ENCODE assay signal across 16 cellular contexts in the genomic region with DNA sequence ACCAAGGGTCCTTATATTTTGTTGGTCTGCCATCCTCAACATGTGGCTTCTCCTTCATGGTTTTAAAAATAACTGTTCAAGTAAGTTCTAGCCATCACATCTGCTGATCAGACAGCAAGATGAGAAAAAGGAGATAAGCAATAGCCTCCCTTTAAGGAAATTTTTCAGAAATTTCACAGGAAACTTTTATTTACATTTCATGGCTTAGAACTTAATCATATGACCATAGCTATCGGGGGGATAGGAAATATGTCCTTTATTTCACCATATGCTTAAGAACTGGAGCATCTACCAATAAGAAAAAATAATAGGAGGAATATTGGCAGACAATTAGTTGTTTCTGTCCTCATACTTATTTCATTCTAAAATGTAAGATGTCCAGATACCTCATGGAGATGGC.
"Had no signal": no experiment of that assay in that cellular context is flagged by ENCODE, and none has a peak within 500 bp of the region (broad histone marks: within the 10 kb centered on the region; RNA-seq: fewer than 3 reads in every experiment).

No MANE protein-coding gene starts in this region.

- H3K9me3 Mint-ChIP-seq: activated CD4-positive, alpha-beta memory T cell treated with anti-CD3 and anti-CD28 coated beads, Interleukin-2, amount 10 ng/mL, durations not matched to agents 7 days and 5 days; nephron had no signal

- H3K9me3 ChIP-seq: adrenal gland, esophagus muscularis mucosa, heart right ventricle, thyroid gland had no signal

- H3K27ac ChIP-seq: adrenal gland, esophagus muscularis mucosa, heart right ventricle, thyroid gland, WERI-Rb-1 had no signal

- H3K27me3 Mint-ChIP-seq: activated CD4-positive, alpha-beta memory T cell treated with anti-CD3 and anti-CD28 coated beads, Interleukin-2, amount 10 ng/mL, durations not matched to agents 7 days and 5 days; activated CD8-positive, alpha-beta memory T cell treated with anti-CD3 and anti-CD28 coated beads, Interleukin-2, amount 10 ng/mL, durations not matched to agents 7 days and 5 days had no signal

- H3K4me3 ChIP-seq: adrenal gland, esophagus muscularis mucosa, heart right ventricle, thyroid gland had no signal

- DNase-seq: activated CD4-positive, alpha-beta memory T cell treated with anti-CD3 and anti-CD28 coated beads, Interleukin-2, amount 10 ng/mL, durations not matched to agents 7 days and 5 days; activated CD4-positive, alpha-beta T cell treated with anti-CD3 and anti-CD28 coated beads for 1 hour; activated CD8-positive, alpha-beta memory T cell treated with anti-CD3 and anti-CD28 coated beads, Interleukin-2, amount 10 ng/mL, durations not matched to agents 7 days and 5 days; activated effector memory CD4-positive, alpha-beta T cell treated with Interleukin-2 at 50 U/mL for 16 hours; activated naive CD4-positive, alpha-beta T cell treated with anti-CD3 and anti-CD28 coated beads, Interleukin-2, amount 50 U/mL, for 16 hours; adrenal gland; cerebellar nuclear complex; effector CD4-positive, alpha-beta T cell; heart right ventricle; nucleus accumbens; stimulated activated CD4-positive, alpha-beta T cell treated with anti-CD3 and anti-CD28 coated beads, Interleukin-2, amount 100 ng/mL, for 24 hours; stimulated activated naive CD4-positive, alpha-beta T cell treated with Interleukin-2 at 50 U/mL for 16 hours; thyroid gland; WERI-Rb-1 had no signal

- H3K27ac Mint-ChIP-seq: activated CD4-positive, alpha-beta memory T cell treated with anti-CD3 and anti-CD28 coated beads, Interleukin-2, amount 10 ng/mL, durations not matched to agents 7 days and 5 days; activated CD8-positive, alpha-beta memory T cell treated with anti-CD3 and anti-CD28 coated beads, Interleukin-2, amount 10 ng/mL, durations not matched to agents 7 days and 5 days; nephron had no signal

- H3K36me3 ChIP-seq: adrenal gland, esophagus muscularis mucosa, thyroid gland had no signal

- ATAC-seq: heart right ventricle had no signal

- H3K27me3 ChIP-seq: adrenal gland, esophagus muscularis mucosa, heart right ventricle, thyroid gland had no signal

- H3K4me3 Mint-ChIP-seq: activated CD4-positive, alpha-beta memory T cell treated with anti-CD3 and anti-CD28 coated beads, Interleukin-2, amount 10 ng/mL, durations not matched to agents 7 days and 5 days; activated CD8-positive, alpha-beta memory T cell treated with anti-CD3 and anti-CD28 coated beads, Interleukin-2, amount 10 ng/mL, durations not matched to agents 7 days and 5 days; nephron had no signal
